ENCODE assay signal across 27 cellular contexts in genomic region chr11:15725246-15725645, GRCh38.
"Had no signal": no experiment of that assay in that cellular context is flagged by ENCODE, and none has a peak within 500 bp of the region (broad histone marks: within the 10 kb centered on the region; RNA-seq: fewer than 3 reads in every experiment).

No MANE protein-coding gene starts in this region.

- H3K27me3 ChIP-seq: adrenal gland, SJCRH30 had no signal

- FAIRE-seq: K562 had no signal

- ATAC-seq: activated CD4-positive, CD25-positive, alpha-beta regulatory T cell treated with anti-CD3 and anti-CD28 coated beads, Interleukin-2, amount 50 U/mL, for 24 hours; activated CD8-positive, alpha-beta T cell treated with anti-CD3 and anti-CD28 coated beads for 36 hours; activated T-cell treated with anti-CD3 and anti-CD28 coated beads, Interleukin-2, amount 50 U/mL, for 72 hours; K562; Panc1 had no signal

- DNase-seq: activated CD4-positive, alpha-beta T cell treated with anti-CD3 and anti-CD28 coated beads for 4 hours; activated CD8-positive, alpha-beta memory T cell treated with anti-CD3 and anti-CD28 coated beads, Interleukin-2, amount 50 U/mL, for 4 hours; activated CD8-positive, alpha-beta T cell treated with anti-CD3 and anti-CD28 coated beads for 36 hours; activated naive CD4-positive, alpha-beta T cell treated with anti-CD3 and anti-CD28 coated beads, Interleukin-2, amount 50 U/mL, for 16 hours; activated naive CD8-positive, alpha-beta T cell treated with anti-CD3 and anti-CD28 coated beads, Interleukin-2, amount 10 ng/mL, durations not matched to agents 7 days and 5 days; activated T-cell treated with anti-CD3 and anti-CD28 coated beads, Interleukin-2, amount 50 U/mL, for 72 hours; adrenal gland; anterior cingulate cortex; caudate nucleus; Karpas-422; NCI-H1105 treated with DMSO at 0.1 percent for 48 hours; NCI-H1436 treated with DMSO at 0.1 percent for 48 hours; NCI-H187; NCI-H2107; NCI-H345; NCI-H510A; NCI-H69; NK-92 treated with Interleukin-12 subunit alpha and Interleukin-12 subunit beta, amount 100 ng/mL, for 24 hours; OCI-M1; Right ventricle myocardium superior; SJCRH30; SK-N-SH; T-helper 1 cell had no signal

- H3K4me3 ChIP-seq: adrenal gland, K562, SJCRH30 had no signal

- H3K36me3 ChIP-seq: adrenal gland, SJCRH30 had no signal

- H3K9ac ChIP-seq: SK-N-SH had no signal

- H3K4me1 ChIP-seq: adrenal gland had no signal

- H3K27ac ChIP-seq: adrenal gland, RWPE1, SJCRH30 had no signal

- H3K9me3 ChIP-seq: adrenal gland, SJCRH30, SK-N-SH had no signal

- H3K4me2 ChIP-seq: SK-N-SH had no signal
